Comparison of ENCODE assay signal across 20 cellular contexts in the genomic region with DNA sequence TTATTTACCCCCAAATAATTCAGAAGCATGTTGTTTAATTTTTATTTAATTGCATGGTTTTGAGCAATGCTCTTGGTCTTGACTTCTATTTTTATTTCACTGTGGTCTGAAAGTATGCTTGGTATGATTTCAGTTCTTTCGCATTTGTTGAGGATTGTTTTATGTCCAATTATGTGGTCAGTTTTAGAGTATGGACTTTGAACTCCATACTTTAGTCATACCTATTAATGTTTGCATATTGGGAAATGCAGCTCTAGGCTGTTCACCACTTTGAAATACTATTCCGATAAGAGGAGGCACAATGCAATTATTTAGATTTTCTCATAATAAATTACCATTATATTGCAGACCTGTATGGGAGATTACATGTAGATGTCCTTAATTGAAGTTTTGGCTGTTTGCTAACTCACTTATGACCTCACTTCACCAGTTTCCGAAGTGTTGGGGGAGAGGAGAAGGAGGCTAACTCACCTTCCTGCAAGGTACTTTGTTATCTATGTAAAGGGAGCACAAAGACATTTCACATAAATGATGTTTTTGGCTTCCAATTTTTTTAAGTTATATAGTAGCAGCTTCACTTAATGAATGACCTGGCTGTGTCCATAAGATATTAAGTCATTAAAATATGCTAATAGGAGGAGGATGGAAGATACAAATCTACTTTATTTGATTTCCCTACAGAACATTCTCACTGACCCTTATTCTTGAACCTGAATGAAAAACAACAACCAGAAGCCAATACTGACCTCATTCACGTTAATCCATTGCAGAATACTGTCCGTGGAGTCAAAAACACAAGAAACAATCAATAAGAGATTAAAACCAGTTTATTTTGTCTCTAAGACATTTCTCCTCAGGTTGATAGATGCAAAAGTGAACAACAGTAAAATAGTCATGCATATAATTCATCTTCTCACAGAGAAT.
DNase-seq lines count a peak whose midpoint lies in the region; ATAC-seq and TF ChIP-seq lines count a peak whose summit lies in the region.
"Had no signal": no experiment of that assay in that cellular context is flagged by ENCODE, and none has a peak within 500 bp of the region (broad histone marks: within the 10 kb centered on the region; RNA-seq: fewer than 3 reads in every experiment).

No MANE protein-coding gene starts in this region.

- H3K4me1 ChIP-seq in mesendoderm (ENCODE audit: control insufficient read depth, low read depth, low read length): no peaks in the 10 kb centered on the region
- H3K4me1 ChIP-seq in esophagus muscularis mucosa: no peaks in the 10 kb centered on the region
- H3K4me1 ChIP-seq: BLaER1 treated with 17β-estradiol and CSF1 and Interleukin-3, amounts not matched to agents 10 nM and 100 nM; prostate gland; SJCRH30; transverse colon had no signal

- no peak overlapping the region for H3K23ac ChIP-seq in mesendoderm (ENCODE audit: low read length)

- H3K18ac ChIP-seq in mesendoderm (ENCODE audit: low read length): no peak overlapping the region

- H3K36me3 ChIP-seq in mesendoderm (ENCODE audit: control insufficient read depth, insufficient read depth, low read length): no peaks in the 10 kb centered on the region
- no peaks in the 10 kb centered on the region for H3K36me3 ChIP-seq in esophagus muscularis mucosa
- H3K36me3 ChIP-seq: BLaER1 treated with 17β-estradiol and CSF1 and Interleukin-3, amounts not matched to agents 10 nM and 100 nM; brain microvascular endothelial cell; prostate gland; SJCRH30; transverse colon had no signal

- H2BK5ac ChIP-seq in mesendoderm (ENCODE audit: low read length): no peak overlapping the region

- H3K4me2 ChIP-seq in mesendoderm (ENCODE audit: low read length): no peak overlapping the region
- H3K4me2 ChIP-seq: BLaER1 treated with 17β-estradiol and CSF1 and Interleukin-3, amounts not matched to agents 10 nM and 100 nM had no signal

- H3K27ac ChIP-seq in mesendoderm (ENCODE audit: low read depth, low read length): no peak overlapping the region
- H3K27ac ChIP-seq in esophagus muscularis mucosa (replicated peaks in 1 of 4): no peak overlapping the region
- H3K27ac ChIP-seq: BLaER1 treated with 17β-estradiol and CSF1 and Interleukin-3, amounts not matched to agents 10 nM and 100 nM; brain microvascular endothelial cell; prostate gland; SJCRH30; transverse colon had no signal

- H3K4me3 ChIP-seq in choroid plexus epithelial cell (ENCODE audit: low read depth, low read length): no peak overlapping the region
- H3K4me3 ChIP-seq in mesendoderm (ENCODE audit: low read length): no peak overlapping the region
- H3K4me3 ChIP-seq in esophagus muscularis mucosa: no peak overlapping the region
- H3K4me3 ChIP-seq: BLaER1 treated with 17β-estradiol and CSF1 and Interleukin-3, amounts not matched to agents 10 nM and 100 nM; prostate gland; SJCRH30; transverse colon had no signal

- no peak overlapping the region for H2BK120ac ChIP-seq in mesendoderm (ENCODE audit: low read depth, low read length)

- no peak overlapping the region for H3K4ac ChIP-seq in mesendoderm (ENCODE audit: low read depth, low read length)

- WGBS in mesendoderm (ENCODE audit: extremely low coverage, insufficient coverage, low lambda C conversion rate): no CpG with 5 or more reads among the region's 5 CpGs
- 84% methylated on average over 5 of the region's 5 CpGs for WGBS in esophagus muscularis mucosa

- peaks cover 0 to 11% (median 0%) of the 10 kb centered on the region in 4 donors for H3K9me3 ChIP-seq in esophagus muscularis mucosa
- H3K9me3 ChIP-seq: transverse colon had no signal

- H4K5ac ChIP-seq in mesendoderm (ENCODE audit: low read length): no peak overlapping the region

- H3K27me3 ChIP-seq in mesendoderm (ENCODE audit: insufficient read depth, low read length, poor library complexity) (no peaks in the 10 kb centered on the region), esophagus muscularis mucosa (no peaks in the 10 kb centered on the region)
- H3K27me3 ChIP-seq: BLaER1 treated with 17β-estradiol and CSF1 and Interleukin-3, amounts not matched to agents 10 nM and 100 nM; brain microvascular endothelial cell; SJCRH30; transverse colon had no signal

- no peak overlapping the region for H3K9ac ChIP-seq in mesendoderm (ENCODE audit: low read length)
- H3K9ac ChIP-seq: BLaER1 treated with 17β-estradiol and CSF1 and Interleukin-3, amounts not matched to agents 10 nM and 100 nM had no signal

- no peak for TF ChIP-seq POLR2A in esophagus muscularis mucosa (IDR thresholded peaks at IDR 0.05; ENCODE audit: low read depth)

- intact Hi-C loops in esophagus muscularis mucosa (cut with DNase I): no loop called here

- H3K56ac ChIP-seq in mesendoderm (ENCODE audit: low read length): no peak overlapping the region

- ATAC-seq in HG03196 (IDR thresholded peaks at IDR 0.05; ENCODE audit: unreplicated experiment): no peak
- ATAC-seq: stimulated activated naive CD8-positive, alpha-beta T cell treated with anti-CD3 and anti-CD28 coated beads, Interleukin-15, Interleukin-2, amounts not matched to agents 100 U/mL and 50 U/mL, for 24 hours had no signal

- no peak overlapping the region for H2BK15ac ChIP-seq in mesendoderm (replicated peaks; ENCODE audit: low read depth)

- peak overlapping the region; percentile 56 for H4K8ac ChIP-seq in mesendoderm (ENCODE audit: low read depth, low read length)

- DNase-seq in GM04504 (ENCODE audit: low read depth) (peak; percentile 53), NCI-H526 treated with DMSO at 0.1 percent for 48 hours (lab: John Stamatoyannopoulos, UW) (peak; percentile 2), choroid plexus epithelial cell (ENCODE audit: low read depth) (peak; percentile 86), mesendoderm (no peak), NCI-H187 (lab: John Stamatoyannopoulos, UW) (no peak), T-helper 2 cell (no peak), esophagus muscularis mucosa (ENCODE audit: extremely low spot score) (no peak)
- DNase-seq: activated CD4-positive, alpha-beta T cell treated with anti-CD3 and anti-CD28 coated beads, Interleukin-2, amount 10 ng/mL, durations not matched to agents 7 days and 5 days; activated naive CD4-positive, alpha-beta T cell treated with anti-CD3 and anti-CD28 coated beads for 36 hours; brain microvascular endothelial cell; dermis blood vessel endothelial cell; DMS79; NCI-H2029 treated with DMSO at 0.1 percent for 48 hours; SJCRH30; stimulated activated CD4-positive, alpha-beta T cell treated with anti-CD3 and anti-CD28 coated beads, Interleukin-15, amount 100 ng/mL, for 24 hours; stimulated activated naive CD8-positive, alpha-beta T cell treated with anti-CD3 and anti-CD28 coated beads, Interleukin-15, Interleukin-2, amounts not matched to agents 100 U/mL and 50 U/mL, for 24 hours; transverse colon had no signal

- H3K79me2 ChIP-seq in mesendoderm (ENCODE audit: control insufficient read depth, insufficient read depth, low read length): no peaks in the 10 kb centered on the region

- TF ChIP-seq CTCF in choroid plexus epithelial cell (conservative IDR thresholded peaks at IDR 0.05; ENCODE audit: low read depth, low read length) (no peak), esophagus muscularis mucosa (IDR thresholded peaks at IDR 0.05) (no peak)

- no peak overlapping the region for H2AK5ac ChIP-seq in mesendoderm (ENCODE audit: low read length)

- no peaks in the 10 kb centered on the region for H3K79me1 ChIP-seq in mesendoderm (ENCODE audit: low read length)

- TF ChIP-seq EP300 in esophagus muscularis mucosa (IDR thresholded peaks at IDR 0.05): no peak

Comparison
In these comparisons a context has a peak if more than half of its experiments do, and no peak if none do; other contexts are left out.
1. DNase-seq: peak in GM04504 (single experiment), NCI-H526 treated with DMSO at 0.1 percent for 48 hours (single experiment) and choroid plexus epithelial cell (single experiment); none in mesendoderm (single experiment), NCI-H187 (0 of 2), T-helper 2 cell (0 of 5) and esophagus muscularis mucosa (single experiment).